Comparison of ENCODE assay signal across 9 cellular contexts in genomic region chr12:11765421-11765816, GRCh38.
DNase-seq lines count a peak whose midpoint lies in the region; ATAC-seq, FAIRE-seq and TF ChIP-seq lines count a peak whose summit lies in the region.
"Had no signal": no experiment of that assay in that cellular context is flagged by ENCODE, and none has a peak within 500 bp of the region (broad histone marks: within the 10 kb centered on the region; RNA-seq: fewer than 3 reads in every experiment).

No MANE protein-coding gene starts in this region.

- peak overlapping the region; percentile 84 for H3K27ac Mint-ChIP-seq in activated CD4-positive, alpha-beta memory T cell treated with anti-CD3 and anti-CD28 coated beads for 36 hours

- CTCF ChIA-PET in activated CD4-positive, alpha-beta memory T cell treated with anti-CD3 and anti-CD28 coated beads for 36 hours (lab: Charles Lee) = interaction anchor here (0.6 to 3.5 kb wide), 7 partner anchors 116 to 610 kb away, joined by 3 to 14 read pairs (median 4); partner anchors contain the start of gene ETV6

- no peaks in the 10 kb centered on the region for H3K9me3 Mint-ChIP-seq in activated CD4-positive, alpha-beta memory T cell treated with anti-CD3 and anti-CD28 coated beads for 36 hours

- H3K36me3 ChIP-seq in heart left ventricle = no peaks in the 10 kb centered on the region
- H3K36me3 ChIP-seq in lung (ENCODE audit: control insufficient read depth in 2 of 2, insufficient read depth in 2 of 2, low read length in 2 of 2) = no peaks in the 10 kb centered on the region
- H3K36me3 ChIP-seq in uterus = no peaks in the 10 kb centered on the region

- ATAC-seq in heart left ventricle (no peak), right cardiac atrium (no peak), lung (ENCODE audit: insufficient read depth, low FRiP score) (no peak)

- H3K4me3 Mint-ChIP-seq in activated CD4-positive, alpha-beta memory T cell treated with anti-CD3 and anti-CD28 coated beads for 36 hours = peak overlapping the region; percentile 28

- intact Hi-C loops in heart left ventricle (cut with DNase I) = loop anchor here in 5 of 10 donors (5.0 to 10.0 kb wide), 5 partner anchors 47 to 113 kb away; no protein-coding TSS in a partner anchor
- intact Hi-C loops in right cardiac atrium (cut with DNase I) = no loop called here
- intact Hi-C loops in activated CD4-positive, alpha-beta memory T cell treated with anti-CD3 and anti-CD28 coated beads for 36 hours (cut with micrococcal nuclease) = loop anchor here (1.0 to 5.0 kb wide), 7 partner anchors 34 to 244 kb away; no protein-coding TSS in a partner anchor
- intact Hi-C loops in uterus (cut with DNase I; ENCODE audit: low total_unique reads) = no loop called here

- H3K4me3 ChIP-seq in heart left ventricle (peak overlapping the region in 3 of 12 donors; percentile 2 to 23 (median 14)), right cardiac atrium (ENCODE audit: low read length) (no peak overlapping the region), lung (no peak overlapping the region), uterus (no peak overlapping the region)

- no peaks in the 10 kb centered on the region for H3K27me3 Mint-ChIP-seq in activated CD4-positive, alpha-beta memory T cell treated with anti-CD3 and anti-CD28 coated beads for 36 hours

- TF ChIP-seq CTCF in heart left ventricle (IDR thresholded peaks at IDR 0.05) (no peak), lung (IDR thresholded peaks at IDR 0.05; ENCODE audit: control extremely low read depth, extremely low read depth) (no peak), uterus (IDR thresholded peaks at IDR 0.05) (no peak)

- no peaks in the 10 kb centered on the region for H3K27me3 ChIP-seq in heart left ventricle
- H3K27me3 ChIP-seq in right cardiac atrium (ENCODE audit: control insufficient read depth, insufficient read depth) = no peaks in the 10 kb centered on the region
- no peaks in the 10 kb centered on the region for H3K27me3 ChIP-seq in lung (ENCODE audit: control insufficient read depth, insufficient read depth)
- no peaks in the 10 kb centered on the region for H3K27me3 ChIP-seq in uterus

- peaks cover 5 to 96% (median 68%) of the 10 kb centered on the region in 12 donors for H3K4me1 ChIP-seq in heart left ventricle
- peaks cover 15% of the 10 kb centered on the region for H3K4me1 ChIP-seq in right cardiac atrium (ENCODE audit: control insufficient read depth, insufficient read depth, low read length)
- peaks cover 30 to 36% of the 10 kb centered on the region in 2 donors for H3K4me1 ChIP-seq in lung (ENCODE audit: control insufficient read depth in 2 of 2, insufficient read depth in 2 of 2, low read length in 2 of 2)
- peaks cover 6 to 18% of the 10 kb centered on the region in 2 donors for H3K4me1 ChIP-seq in uterus

- no peak for TF ChIP-seq POLR2A in heart left ventricle (IDR thresholded peaks at IDR 0.05)
- TF ChIP-seq POLR2A in uterus (IDR thresholded peaks at IDR 0.05) = no peak

- H3K27ac ChIP-seq in heart left ventricle (peak overlapping the region in 10 of 12 donors; percentile 64 to 90 (median 82)), right cardiac atrium (ENCODE audit: low read length) (no peak overlapping the region), lung (ENCODE audit: low read depth in 1 of 2, low read length in 1 of 2) (peak overlapping the region; percentile 13 to 87), uterus (peak overlapping the region; percentile 83 to 88)

- H3K9me3 ChIP-seq in heart left ventricle (no peaks in the 10 kb centered on the region), right cardiac atrium (ENCODE audit: control insufficient read depth, low read length) (no peaks in the 10 kb centered on the region), lung (ENCODE audit: control insufficient read depth in 2 of 2, insufficient read depth in 1 of 2, low read length in 1 of 2) (no peaks in the 10 kb centered on the region), uterus (no peaks in the 10 kb centered on the region)

- H3K4me1 Mint-ChIP-seq in activated CD4-positive, alpha-beta memory T cell treated with anti-CD3 and anti-CD28 coated beads for 36 hours (ENCODE audit: low read depth) = peaks cover 98% of the 10 kb centered on the region

- WGBS in heart left ventricle, 4 donors = 69 to 83% (median 75%) methylated on average over 2 of the region's 2 CpGs
- 59% methylated on average over 2 of the region's 2 CpGs for WGBS in right cardiac atrium
- 34 to 59% methylated on average over 2 of the region's 2 CpGs for WGBS in lung, 2 donors

- POLR2A ChIA-PET in activated CD4-positive, alpha-beta memory T cell treated with anti-CD3 and anti-CD28 coated beads for 36 hours (lab: Charles Lee) = interaction anchor here (0.9 to 5.2 kb wide), 13 partner anchors 9 to 245 kb away, joined by 3 to 29 read pairs (median 4); partner anchors contain the start of gene ETV6

- no peak for FAIRE-seq in HTR-8/SVneo (lab: Jason Lieb, UNC)

- DNase-seq in heart left ventricle (no peak), right cardiac atrium (no peak), lung (ENCODE audit: low spot score) (no peak), uterus (no peak), DMS 273 (lab: John Stamatoyannopoulos, UW; ENCODE audit: unreplicated experiment) (no peak), nucleus accumbens (lab: John Stamatoyannopoulos, UW) (no peak), HTR-8/SVneo (ENCODE audit: insufficient read length, low spot score) (no peak)
- peak; percentile 37 for DNase-seq in activated CD4-positive, alpha-beta memory T cell treated with anti-CD3 and anti-CD28 coated beads for 36 hours
- DNase-seq: cortex of kidney had no signal

- H3K36me3 Mint-ChIP-seq in activated CD4-positive, alpha-beta memory T cell treated with anti-CD3 and anti-CD28 coated beads for 36 hours = peaks cover 22% of the 10 kb centered on the region
